1 cellular context compared by ENCODE assay signal in the genomic region with DNA sequence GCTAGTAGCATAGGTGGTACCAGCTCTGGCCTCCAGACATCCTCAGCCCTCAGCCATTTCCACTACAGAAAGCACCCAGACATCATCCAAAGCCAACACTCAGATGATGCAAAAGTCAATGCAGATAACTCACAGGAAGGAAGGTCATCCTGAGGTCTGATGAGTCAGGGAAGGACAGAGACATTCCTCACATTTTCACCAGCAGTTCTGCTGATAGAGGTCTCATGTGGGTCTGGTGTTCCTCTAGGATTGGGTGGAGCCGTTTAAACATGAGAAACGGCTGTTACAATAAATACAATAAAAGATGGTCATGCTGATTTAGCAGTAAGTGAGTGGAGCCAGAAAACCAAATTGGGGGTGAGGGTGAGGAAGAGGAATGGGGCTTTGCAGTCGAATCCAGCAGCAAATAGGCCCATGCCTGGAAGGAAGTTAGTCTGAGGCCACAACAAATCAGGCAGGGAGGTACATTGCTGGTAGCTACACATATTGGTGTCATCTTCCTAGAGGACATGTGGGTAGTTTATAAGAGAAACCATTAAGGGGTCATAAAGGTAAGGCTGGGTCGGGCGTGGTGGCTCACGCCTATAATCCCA.
A peak's percentile ranks its signal among the peaks of the same experiment; 100 is the strongest.
TF ChIP-seq lines count a peak whose summit lies in the region.

No MANE protein-coding gene starts in this region.

TF ChIP-seq in HepG2, 621 proteins besides CTCF, POLR2A, EP300 and RAD21 (continued from another document and continues in another):
- TF ChIP-seq LCORL (IDR thresholded peaks at IDR 0.05) (no peak), LCORL (CRISPR knock-in tag; IDR thresholded peaks at IDR 0.05) (peak; percentile 53; the same call in 1 of the 2 replicates), ELF4 (CRISPR knock-in tag; IDR thresholded peaks at IDR 0.05; ENCODE audit: borderline replicate concordance) (no peak), MTA1 (CRISPR knock-in tag; IDR thresholded peaks at IDR 0.05; ENCODE audit: borderline replicate concordance) (no peak), ZBTB1 (CRISPR knock-in tag; IDR thresholded peaks at IDR 0.05; ENCODE audit: borderline replicate concordance) (no peak), JUND (CRISPR knock-in tag; IDR thresholded peaks at IDR 0.05) (peak; percentile 90), KAT2B (IDR thresholded peaks at IDR 0.05; ENCODE audit: borderline replicate concordance, low read depth, low read length) (no peak), RXRA (CRISPR knock-in tag; IDR thresholded peaks at IDR 0.05) (peak; percentile 95; the same call in 1 of the 2 replicates), HNRNPH1 (optimal IDR thresholded peaks at IDR 0.05; ENCODE audit: low read depth, low read length) (no peak), ZNF644 (CRISPR knock-in tag; IDR thresholded peaks at IDR 0.05; ENCODE audit: low read depth) (peak; percentile 89; the same call in 1 of the 2 replicates), MEIS2 (CRISPR knock-in tag; IDR thresholded peaks at IDR 0.05) (no peak), ZNF180 (CRISPR knock-in tag; IDR thresholded peaks at IDR 0.05; ENCODE audit: borderline replicate concordance, low read depth) (no peak), HMG20B (CRISPR knock-in tag; conservative IDR thresholded peaks at IDR 0.05) (peak; percentile 67; the same call in 1 of the 2 replicates), NR2F2 (IDR thresholded peaks at IDR 0.05; ENCODE audit: borderline replicate concordance, low read depth) (peak; percentile 68), FOSL2 (CRISPR knock-in tag; IDR thresholded peaks at IDR 0.05) (peak; percentile 99), ZNF543 (CRISPR knock-in tag; IDR thresholded peaks at IDR 0.05) (no peak), SCMH1 (CRISPR knock-in tag; IDR thresholded peaks at IDR 0.05; ENCODE audit: borderline replicate concordance) (no peak), SMYD3 (CRISPR knock-in tag; IDR thresholded peaks at IDR 0.05) (no peak), GATAD2A (CRISPR knock-in tag; IDR thresholded peaks at IDR 0.05) (peak; percentile 87), ZNF614 (CRISPR knock-in tag; IDR thresholded peaks at IDR 0.05; ENCODE audit: borderline replicate concordance) (peak; percentile 63; the same call in 1 of the 2 replicates), SKI (IDR thresholded peaks at IDR 0.05; ENCODE audit: partially characterized antibody) (peak; percentile 90), PHF8 (CRISPR knock-in tag; IDR thresholded peaks at IDR 0.05) (no peak), ZC3H4 (CRISPR knock-in tag; IDR thresholded peaks at IDR 0.05; ENCODE audit: borderline replicate concordance) (0 out of 2 replicates have a peak, but pooled peaks have one; percentile 41)
- TF ChIP-seq, protein P1, sequence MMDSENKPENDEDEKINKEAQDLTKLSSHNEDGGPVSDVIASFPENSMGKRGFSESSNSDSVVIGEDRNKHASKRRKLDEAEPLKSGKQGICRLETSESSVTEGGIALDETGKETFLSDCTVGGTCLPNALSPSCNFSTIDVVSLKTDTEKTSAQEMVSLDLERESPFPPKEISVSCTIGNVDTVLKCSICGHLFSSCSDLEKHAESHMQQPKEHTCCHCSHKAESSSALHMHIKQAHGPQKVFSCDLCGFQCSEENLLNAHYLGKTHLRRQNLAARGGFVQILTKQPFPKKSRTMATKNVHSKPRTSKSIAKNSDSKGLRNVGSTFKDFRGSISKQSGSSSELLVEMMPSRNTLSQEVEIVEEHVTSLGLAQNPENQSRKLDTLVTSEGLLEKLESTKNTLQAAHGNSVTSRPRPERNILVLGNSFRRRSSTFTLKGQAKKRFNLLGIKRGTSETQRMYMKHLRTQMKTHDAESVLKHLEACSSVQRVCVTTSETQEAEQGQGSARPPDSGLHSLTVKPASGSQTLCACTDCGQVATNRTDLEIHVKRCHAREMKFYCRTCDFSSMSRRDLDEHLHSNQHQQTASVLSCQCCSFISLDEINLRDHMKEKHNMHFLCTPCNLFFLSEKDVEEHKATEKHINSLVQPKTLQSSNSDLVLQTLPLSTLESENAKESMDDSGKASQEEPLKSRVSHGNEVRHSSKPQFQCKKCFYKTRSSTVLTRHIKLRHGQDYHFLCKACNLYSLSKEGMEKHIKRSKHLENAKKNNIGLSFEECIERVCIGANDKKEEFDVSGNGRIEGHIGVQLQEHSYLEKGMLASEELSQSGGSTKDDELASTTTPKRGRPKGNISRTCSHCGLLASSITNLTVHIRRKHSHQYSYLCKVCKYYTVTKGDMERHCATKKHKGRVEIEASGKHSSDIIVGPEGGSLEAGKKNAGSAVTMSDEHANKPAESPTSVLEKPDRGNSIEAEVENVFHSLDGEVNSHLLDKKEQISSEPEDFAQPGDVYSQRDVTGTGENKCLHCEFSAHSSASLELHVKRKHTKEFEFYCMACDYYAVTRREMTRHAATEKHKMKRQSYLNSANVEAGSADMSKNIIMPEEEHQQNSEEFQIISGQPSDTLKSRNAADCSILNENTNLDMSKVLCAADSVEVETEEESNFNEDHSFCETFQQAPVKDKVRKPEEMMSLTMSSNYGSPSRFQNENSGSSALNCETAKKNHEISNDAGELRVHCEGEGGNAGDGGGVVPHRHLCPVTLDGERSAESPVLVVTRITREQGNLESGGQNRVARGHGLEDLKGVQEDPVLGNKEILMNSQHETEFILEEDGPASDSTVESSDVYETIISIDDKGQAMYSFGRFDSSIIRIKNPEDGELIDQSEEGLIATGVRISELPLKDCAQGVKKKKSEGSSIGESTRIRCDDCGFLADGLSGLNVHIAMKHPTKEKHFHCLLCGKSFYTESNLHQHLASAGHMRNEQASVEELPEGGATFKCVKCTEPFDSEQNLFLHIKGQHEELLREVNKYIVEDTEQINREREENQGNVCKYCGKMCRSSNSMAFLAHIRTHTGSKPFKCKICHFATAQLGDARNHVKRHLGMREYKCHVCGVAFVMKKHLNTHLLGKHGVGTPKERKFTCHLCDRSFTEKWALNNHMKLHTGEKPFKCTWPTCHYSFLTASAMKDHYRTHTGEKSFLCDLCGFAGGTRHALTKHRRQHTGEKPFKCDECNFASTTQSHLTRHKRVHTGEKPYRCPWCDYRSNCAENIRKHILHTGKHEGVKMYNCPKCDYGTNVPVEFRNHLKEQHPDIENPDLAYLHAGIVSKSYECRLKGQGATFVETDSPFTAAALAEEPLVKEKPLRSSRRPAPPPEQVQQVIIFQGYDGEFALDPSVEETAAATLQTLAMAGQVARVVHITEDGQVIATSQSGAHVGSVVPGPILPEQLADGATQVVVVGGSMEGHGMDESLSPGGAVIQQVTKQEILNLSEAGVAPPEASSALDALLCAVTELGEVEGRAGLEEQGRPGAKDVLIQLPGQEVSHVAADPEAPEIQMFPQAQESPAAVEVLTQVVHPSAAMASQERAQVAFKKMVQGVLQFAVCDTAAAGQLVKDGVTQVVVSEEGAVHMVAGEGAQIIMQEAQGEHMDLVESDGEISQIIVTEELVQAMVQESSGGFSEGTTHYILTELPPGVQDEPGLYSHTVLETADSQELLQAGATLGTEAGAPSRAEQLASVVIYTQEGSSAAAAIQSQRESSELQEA (CRISPR knock-in tag; IDR thresholded peaks at IDR 0.05; ENCODE audit: not compliant biosample characterization), result no peak
- TF ChIP-seq, protein P2, sequence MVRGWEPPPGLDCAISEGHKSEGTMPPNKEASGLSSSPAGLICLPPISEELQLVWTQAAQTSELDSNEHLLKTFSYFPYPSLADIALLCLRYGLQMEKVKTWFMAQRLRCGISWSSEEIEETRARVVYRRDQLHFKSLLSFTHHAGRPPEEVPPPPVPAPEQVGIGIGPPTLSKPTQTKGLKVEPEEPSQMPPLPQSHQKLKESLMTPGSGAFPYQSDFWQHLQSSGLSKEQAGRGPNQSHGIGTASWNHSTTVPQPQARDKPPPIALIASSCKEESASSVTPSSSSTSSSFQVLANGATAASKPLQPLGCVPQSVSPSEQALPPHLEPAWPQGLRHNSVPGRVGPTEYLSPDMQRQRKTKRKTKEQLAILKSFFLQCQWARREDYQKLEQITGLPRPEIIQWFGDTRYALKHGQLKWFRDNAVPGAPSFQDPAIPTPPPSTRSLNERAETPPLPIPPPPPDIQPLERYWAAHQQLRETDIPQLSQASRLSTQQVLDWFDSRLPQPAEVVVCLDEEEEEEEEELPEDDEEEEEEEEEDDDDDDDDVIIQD (CRISPR knock-in tag; IDR thresholded peaks at IDR 0.05; ENCODE audit: low read depth), result peak; percentile 50; the same call in 1 of the 2 replicates
- TF ChIP-seq, protein P3, sequence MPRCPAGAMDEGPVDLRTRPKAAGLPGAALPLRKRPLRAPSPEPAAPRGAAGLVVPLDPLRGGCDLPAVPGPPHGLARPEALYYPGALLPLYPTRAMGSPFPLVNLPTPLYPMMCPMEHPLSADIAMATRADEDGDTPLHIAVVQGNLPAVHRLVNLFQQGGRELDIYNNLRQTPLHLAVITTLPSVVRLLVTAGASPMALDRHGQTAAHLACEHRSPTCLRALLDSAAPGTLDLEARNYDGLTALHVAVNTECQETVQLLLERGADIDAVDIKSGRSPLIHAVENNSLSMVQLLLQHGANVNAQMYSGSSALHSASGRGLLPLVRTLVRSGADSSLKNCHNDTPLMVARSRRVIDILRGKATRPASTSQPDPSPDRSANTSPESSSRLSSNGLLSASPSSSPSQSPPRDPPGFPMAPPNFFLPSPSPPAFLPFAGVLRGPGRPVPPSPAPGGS (CRISPR knock-in tag; IDR thresholded peaks at IDR 0.05), result no peak
- TF ChIP-seq, protein P4, sequence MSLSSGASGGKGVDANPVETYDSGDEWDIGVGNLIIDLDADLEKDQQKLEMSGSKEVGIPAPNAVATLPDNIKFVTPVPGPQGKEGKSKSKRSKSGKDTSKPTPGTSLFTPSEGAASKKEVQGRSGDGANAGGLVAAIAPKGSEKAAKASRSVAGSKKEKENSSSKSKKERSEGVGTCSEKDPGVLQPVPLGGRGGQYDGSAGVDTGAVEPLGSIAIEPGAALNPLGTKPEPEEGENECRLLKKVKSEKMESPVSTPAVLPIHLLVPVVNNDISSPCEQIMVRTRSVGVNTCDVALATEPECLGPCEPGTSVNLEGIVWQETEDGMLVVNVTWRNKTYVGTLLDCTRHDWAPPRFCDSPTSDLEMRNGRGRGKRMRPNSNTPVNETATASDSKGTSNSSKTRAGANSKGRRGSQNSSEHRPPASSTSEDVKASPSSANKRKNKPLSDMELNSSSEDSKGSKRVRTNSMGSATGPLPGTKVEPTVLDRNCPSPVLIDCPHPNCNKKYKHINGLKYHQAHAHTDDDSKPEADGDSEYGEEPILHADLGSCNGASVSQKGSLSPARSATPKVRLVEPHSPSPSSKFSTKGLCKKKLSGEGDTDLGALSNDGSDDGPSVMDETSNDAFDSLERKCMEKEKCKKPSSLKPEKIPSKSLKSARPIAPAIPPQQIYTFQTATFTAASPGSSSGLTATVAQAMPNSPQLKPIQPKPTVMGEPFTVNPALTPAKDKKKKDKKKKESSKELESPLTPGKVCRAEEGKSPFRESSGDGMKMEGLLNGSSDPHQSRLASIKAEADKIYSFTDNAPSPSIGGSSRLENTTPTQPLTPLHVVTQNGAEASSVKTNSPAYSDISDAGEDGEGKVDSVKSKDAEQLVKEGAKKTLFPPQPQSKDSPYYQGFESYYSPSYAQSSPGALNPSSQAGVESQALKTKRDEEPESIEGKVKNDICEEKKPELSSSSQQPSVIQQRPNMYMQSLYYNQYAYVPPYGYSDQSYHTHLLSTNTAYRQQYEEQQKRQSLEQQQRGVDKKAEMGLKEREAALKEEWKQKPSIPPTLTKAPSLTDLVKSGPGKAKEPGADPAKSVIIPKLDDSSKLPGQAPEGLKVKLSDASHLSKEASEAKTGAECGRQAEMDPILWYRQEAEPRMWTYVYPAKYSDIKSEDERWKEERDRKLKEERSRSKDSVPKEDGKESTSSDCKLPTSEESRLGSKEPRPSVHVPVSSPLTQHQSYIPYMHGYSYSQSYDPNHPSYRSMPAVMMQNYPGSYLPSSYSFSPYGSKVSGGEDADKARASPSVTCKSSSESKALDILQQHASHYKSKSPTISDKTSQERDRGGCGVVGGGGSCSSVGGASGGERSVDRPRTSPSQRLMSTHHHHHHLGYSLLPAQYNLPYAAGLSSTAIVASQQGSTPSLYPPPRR (CRISPR knock-in tag; IDR thresholded peaks at IDR 0.05; ENCODE audit: borderline replicate concordance), result peak; percentile 35; the same call in 1 of the 2 replicates
- TF ChIP-seq, protein P5, sequence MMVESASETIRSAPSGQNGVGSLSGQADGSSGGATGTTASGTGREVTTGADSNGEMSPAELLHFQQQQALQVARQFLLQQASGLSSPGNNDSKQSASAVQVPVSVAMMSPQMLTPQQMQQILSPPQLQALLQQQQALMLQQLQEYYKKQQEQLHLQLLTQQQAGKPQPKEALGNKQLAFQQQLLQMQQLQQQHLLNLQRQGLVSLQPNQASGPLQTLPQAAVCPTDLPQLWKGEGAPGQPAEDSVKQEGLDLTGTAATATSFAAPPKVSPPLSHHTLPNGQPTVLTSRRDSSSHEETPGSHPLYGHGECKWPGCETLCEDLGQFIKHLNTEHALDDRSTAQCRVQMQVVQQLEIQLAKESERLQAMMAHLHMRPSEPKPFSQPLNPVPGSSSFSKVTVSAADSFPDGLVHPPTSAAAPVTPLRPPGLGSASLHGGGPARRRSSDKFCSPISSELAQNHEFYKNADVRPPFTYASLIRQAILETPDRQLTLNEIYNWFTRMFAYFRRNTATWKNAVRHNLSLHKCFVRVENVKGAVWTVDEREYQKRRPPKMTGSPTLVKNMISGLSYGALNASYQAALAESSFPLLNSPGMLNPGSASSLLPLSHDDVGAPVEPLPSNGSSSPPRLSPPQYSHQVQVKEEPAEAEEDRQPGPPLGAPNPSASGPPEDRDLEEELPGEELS (CRISPR knock-in tag; IDR thresholded peaks at IDR 0.05), result peak; percentile 68; the same call in 1 of the 2 replicates
- TF ChIP-seq, protein P6, sequence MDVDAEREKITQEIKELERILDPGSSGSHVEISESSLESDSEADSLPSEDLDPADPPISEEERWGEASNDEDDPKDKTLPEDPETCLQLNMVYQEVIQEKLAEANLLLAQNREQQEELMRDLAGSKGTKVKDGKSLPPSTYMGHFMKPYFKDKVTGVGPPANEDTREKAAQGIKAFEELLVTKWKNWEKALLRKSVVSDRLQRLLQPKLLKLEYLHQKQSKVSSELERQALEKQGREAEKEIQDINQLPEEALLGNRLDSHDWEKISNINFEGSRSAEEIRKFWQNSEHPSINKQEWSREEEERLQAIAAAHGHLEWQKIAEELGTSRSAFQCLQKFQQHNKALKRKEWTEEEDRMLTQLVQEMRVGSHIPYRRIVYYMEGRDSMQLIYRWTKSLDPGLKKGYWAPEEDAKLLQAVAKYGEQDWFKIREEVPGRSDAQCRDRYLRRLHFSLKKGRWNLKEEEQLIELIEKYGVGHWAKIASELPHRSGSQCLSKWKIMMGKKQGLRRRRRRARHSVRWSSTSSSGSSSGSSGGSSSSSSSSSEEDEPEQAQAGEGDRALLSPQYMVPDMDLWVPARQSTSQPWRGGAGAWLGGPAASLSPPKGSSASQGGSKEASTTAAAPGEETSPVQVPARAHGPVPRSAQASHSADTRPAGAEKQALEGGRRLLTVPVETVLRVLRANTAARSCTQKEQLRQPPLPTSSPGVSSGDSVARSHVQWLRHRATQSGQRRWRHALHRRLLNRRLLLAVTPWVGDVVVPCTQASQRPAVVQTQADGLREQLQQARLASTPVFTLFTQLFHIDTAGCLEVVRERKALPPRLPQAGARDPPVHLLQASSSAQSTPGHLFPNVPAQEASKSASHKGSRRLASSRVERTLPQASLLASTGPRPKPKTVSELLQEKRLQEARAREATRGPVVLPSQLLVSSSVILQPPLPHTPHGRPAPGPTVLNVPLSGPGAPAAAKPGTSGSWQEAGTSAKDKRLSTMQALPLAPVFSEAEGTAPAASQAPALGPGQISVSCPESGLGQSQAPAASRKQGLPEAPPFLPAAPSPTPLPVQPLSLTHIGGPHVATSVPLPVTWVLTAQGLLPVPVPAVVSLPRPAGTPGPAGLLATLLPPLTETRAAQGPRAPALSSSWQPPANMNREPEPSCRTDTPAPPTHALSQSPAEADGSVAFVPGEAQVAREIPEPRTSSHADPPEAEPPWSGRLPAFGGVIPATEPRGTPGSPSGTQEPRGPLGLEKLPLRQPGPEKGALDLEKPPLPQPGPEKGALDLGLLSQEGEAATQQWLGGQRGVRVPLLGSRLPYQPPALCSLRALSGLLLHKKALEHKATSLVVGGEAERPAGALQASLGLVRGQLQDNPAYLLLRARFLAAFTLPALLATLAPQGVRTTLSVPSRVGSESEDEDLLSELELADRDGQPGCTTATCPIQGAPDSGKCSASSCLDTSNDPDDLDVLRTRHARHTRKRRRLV (CRISPR knock-in tag; IDR thresholded peaks at IDR 0.05), result no peak
